10 cellular contexts compared by ENCODE assay signal in genomic region chr2:30664761-30665358, GRCh38.
DNase-seq lines count a peak whose midpoint lies in the region; ATAC-seq, FAIRE-seq and TF ChIP-seq lines count a peak whose summit lies in the region.
"Had no signal": no experiment of that assay in that cellular context is flagged by ENCODE, and none has a peak within 500 bp of the region (broad histone marks: within the 10 kb centered on the region; RNA-seq: fewer than 3 reads in every experiment).

No MANE protein-coding gene starts in this region.

- H3K9me1 ChIP-seq in K562 (ENCODE audit: control insufficient read depth, insufficient read depth, low read length) = no peaks in the 10 kb centered on the region

- peaks cover 0 to 4% of the 10 kb centered on the region in 2 experiments; a peak in 2 of 5 replicates for H3K4me1 ChIP-seq in K562 (replicated peaks in 1 of 2; ENCODE audit: control insufficient read depth in 2 of 2, insufficient read depth in 2 of 2, low read length in 2 of 2)

- H4K20me1 ChIP-seq in K562 (replicated peaks; ENCODE audit: control insufficient read depth, insufficient read depth, low read length) = no peaks in the 10 kb centered on the region

- POLR2A ChIA-PET in K562 (lab: Yijun Ruan, JAX) = interaction anchor here (0.7 kb wide), 1 partner anchor 438 kb away, joined by 3 read pairs; no protein-coding TSS in a partner anchor

- H3K27ac ChIP-seq in K562 (ENCODE audit: extremely low read depth, low read depth, low read length) = no peak overlapping the region

- H3K9me3 ChIP-seq in K562 (replicated peaks; ENCODE audit: control insufficient read depth, insufficient read depth, low read depth, low read length) = no peaks in the 10 kb centered on the region
- H3K9me3 ChIP-seq: neutrophil had no signal

- WGBS in K562 (ENCODE audit: insufficient coverage, low coverage, missing lambda C conversion rate) = 19% methylated on average over 8 of the region's 8 CpGs

- H3K79me2 ChIP-seq in K562 (ENCODE audit: control insufficient read depth, insufficient read depth, low read length) = no peaks in the 10 kb centered on the region

- peaks cover 23% of the 10 kb centered on the region for H3K9me3 Mint-ChIP-seq in stimulated activated memory B cell treated with anti-CD40 and anti-IgM and Interleukin-4, amounts not matched to agents 10 μg/mL and 1 μg/mL and 100 μg/mL, for 72 hours

- H3K9ac ChIP-seq in K562 (ENCODE audit: insufficient read depth in 1 of 2, low read depth in 2 of 2, low read length in 2 of 2) = no peak overlapping the region

- no peaks in the 10 kb centered on the region for H3K4me1 Mint-ChIP-seq in stimulated activated memory B cell treated with anti-CD40 and anti-IgM and Interleukin-4, amounts not matched to agents 10 μg/mL and 1 μg/mL and 100 μg/mL, for 72 hours
- H3K4me1 Mint-ChIP-seq: activated CD4-positive, alpha-beta T cell treated with anti-CD3 and anti-CD28 coated beads, Interleukin-2, amount 10 ng/mL, durations not matched to agents 7 days and 5 days had no signal

- no peaks in the 10 kb centered on the region for H3K36me3 ChIP-seq in K562 (ENCODE audit: control insufficient read depth, insufficient read depth, low read length)
- H3K36me3 ChIP-seq: neutrophil had no signal

- TF ChIP-seq POLR2A in K562 (conservative IDR thresholded peaks at IDR 0.05) (no peak), GM18505 (IDR thresholded peaks at IDR 0.05; ENCODE audit: borderline replicate concordance, extremely low read depth, insufficient read depth, insufficient read length) (no peak)

- H2AFZ ChIP-seq in K562 (ENCODE audit: low read depth, low read length) = peak overlapping the region; percentile 66; the same call in 1 of the 2 replicates

- CTCF ChIA-PET in K562 (lab: Yijun Ruan, JAX; ENCODE audit: low intra/inter-chr PET ratio) = no interaction called here

- no peak for TF ChIP-seq CTCF in AG09319 (IDR thresholded peaks at IDR 0.05; ENCODE audit: low read depth, low read length)
- no peak for TF ChIP-seq CTCF in K562 (IDR thresholded peaks at IDR 0.05 in 2 of 3, conservative IDR thresholded peaks at IDR 0.05 in 1 of 3; ENCODE audit: insufficient read depth in 2 of 3, low read depth in 1 of 3, low read length in 3 of 3)

- no peak for TF ChIP-seq EP300 in K562 (IDR thresholded peaks at IDR 0.05; ENCODE audit: low read length)

- no peak overlapping the region for H3K27ac Mint-ChIP-seq in stimulated activated memory B cell treated with anti-CD40 and anti-IgM and Interleukin-4, amounts not matched to agents 10 μg/mL and 1 μg/mL and 100 μg/mL, for 72 hours
- H3K27ac Mint-ChIP-seq: activated CD4-positive, alpha-beta T cell treated with anti-CD3 and anti-CD28 coated beads, Interleukin-2, amount 10 ng/mL, durations not matched to agents 7 days and 5 days had no signal

- H3K4me3 ChIP-seq in K562 = no peak overlapping the region

- DNase-seq in AG09319 (ENCODE audit: extremely low read depth, low read depth) = peak; percentile 72
- peak; percentile 91 for DNase-seq in HS-5 (ENCODE audit: low read depth)
- DNase-seq in K562 (ENCODE audit: extremely low read depth in 1 of 4, low spot score in 3 of 4) = peak; percentile 23 to 31 (median 26)
- peak; percentile 87 for DNase-seq in non-pigmented ciliary epithelial cell (ENCODE audit: low read depth)
- DNase-seq: activated CD4-positive, alpha-beta T cell treated with anti-CD3 and anti-CD28 coated beads, Interleukin-2, amount 10 ng/mL, durations not matched to agents 7 days and 5 days had no signal

- H3K36me3 Mint-ChIP-seq in stimulated activated memory B cell treated with anti-CD40 and anti-IgM and Interleukin-4, amounts not matched to agents 10 μg/mL and 1 μg/mL and 100 μg/mL, for 72 hours = peaks cover 18% of the 10 kb centered on the region

- FAIRE-seq in K562 (lab: Jason Lieb, UNC) = no peak

- no peak for ATAC-seq in K562
- no peak for ATAC-seq in stimulated activated memory B cell treated with anti-CD40 and anti-IgM and Interleukin-4, amounts not matched to agents 10 μg/mL and 1 μg/mL and 100 μg/mL, for 72 hours
- ATAC-seq in GM18505 (IDR thresholded peaks at IDR 0.05; ENCODE audit: unreplicated experiment) = no peak
- ATAC-seq in GM19467 (IDR thresholded peaks at IDR 0.05; ENCODE audit: unreplicated experiment) = no peak
- no peak for ATAC-seq in GM18870 (IDR thresholded peaks at IDR 0.05; ENCODE audit: unreplicated experiment)

- in situ Hi-C loops in K562 (cut with MboI) = no loop called here

- no peak for TF ChIP-seq RAD21 in K562 (CRISPR knock-in tag; conservative IDR thresholded peaks at IDR 0.05 in 1 of 2, IDR thresholded peaks at IDR 0.05 in 1 of 2)

- H3K27me3 ChIP-seq in K562 (ENCODE audit: control insufficient read depth in 2 of 2, insufficient read depth in 2 of 2, low read length in 2 of 2) = no peaks in the 10 kb centered on the region
- H3K27me3 ChIP-seq: neutrophil had no signal

- intact Hi-C loops in K562 (cut with micrococcal nuclease) = no loop called here

- no peak overlapping the region for H3K4me3 Mint-ChIP-seq in stimulated activated memory B cell treated with anti-CD40 and anti-IgM and Interleukin-4, amounts not matched to agents 10 μg/mL and 1 μg/mL and 100 μg/mL, for 72 hours
- H3K4me3 Mint-ChIP-seq: activated CD4-positive, alpha-beta T cell treated with anti-CD3 and anti-CD28 coated beads, Interleukin-2, amount 10 ng/mL, durations not matched to agents 7 days and 5 days had no signal

- no peak overlapping the region; the same call in 1 of the 2 replicates for H3K4me2 ChIP-seq in K562 (ENCODE audit: insufficient read depth, low read length)

- BruUV-seq in K562 (replicated peaks; lab: Mats Ljungman, UMichigan) = no TSS peak

- H3K27me3 Mint-ChIP-seq in stimulated activated memory B cell treated with anti-CD40 and anti-IgM and Interleukin-4, amounts not matched to agents 10 μg/mL and 1 μg/mL and 100 μg/mL, for 72 hours = no peaks in the 10 kb centered on the region
- H3K27me3 Mint-ChIP-seq: activated CD4-positive, alpha-beta T cell treated with anti-CD3 and anti-CD28 coated beads, Interleukin-2, amount 10 ng/mL, durations not matched to agents 7 days and 5 days had no signal

TF ChIP-seq in K562, 482 proteins besides CTCF, POLR2A, EP300 and RAD21 (continues in another document):
- TF ChIP-seq ZNF445 (CRISPR knock-in tag; IDR thresholded peaks at IDR 0.05; ENCODE audit: low read depth) (no peak), TSHZ1 (CRISPR knock-in tag; IDR thresholded peaks at IDR 0.05) (no peak), JUN (IDR thresholded peaks at IDR 0.05; ENCODE audit: borderline replicate concordance, low read depth, low read length) (0 out of 2 replicates have a peak, but pooled peaks have one; percentile 22), JUN (CRISPR knock-in tag; IDR thresholded peaks at IDR 0.05; ENCODE audit: borderline replicate concordance) (no peak), XRCC3 (IDR thresholded peaks at IDR 0.05) (no peak), ZNF398 (CRISPR knock-in tag; IDR thresholded peaks at IDR 0.05) (no peak), HES1 (IDR thresholded peaks at IDR 0.05; ENCODE audit: low read depth) (no peak), JUND (IDR thresholded peaks at IDR 0.05; ENCODE audit: borderline replicate concordance, low read depth, low read length) (peak; percentile 53; the same call in 1 of the 2 replicates), JUND (tag; IDR thresholded peaks at IDR 0.05; ENCODE audit: borderline replicate concordance, low read depth, low read length) (no peak)

Comparison
In these comparisons a context has a peak if more than half of its experiments do, and no peak if none do; other contexts are left out.
1. DNase-seq: peak in every context shown above with its lines; median percentile 91 in HS-5; 87 in non-pigmented ciliary epithelial cell; 72 in AG09319; 26 in K562.